In genomic region chr20:33604991-33605370, GRCh38 we compare ENCODE assay signal across 28 cellular contexts. TPM values are rescaled to one million over a fixed set of nuclear protein-coding genes. Genes with fewer than 3 reads are reported as not detected.
DNase-seq lines count a peak whose midpoint lies in the region; ATAC-seq and TF ChIP-seq lines count a peak whose summit lies in the region.
"Had no signal": no experiment of that assay in that cellular context is flagged by ENCODE, and none has a peak within 500 bp of the region (broad histone marks: within the 10 kb centered on the region; RNA-seq: fewer than 3 reads in every experiment).

No MANE protein-coding gene starts in this region.

- no peak overlapping the region for H3K4me3 ChIP-seq in AG10803 (ENCODE audit: low read length)
- no peak overlapping the region for H3K4me3 ChIP-seq in left lung
- H3K4me3 ChIP-seq: A549, GM12878, SJSA1 had no signal

- H3K36me3 Mint-ChIP-seq in activated B cell treated with CpG ODN at 0.5 μM for 24 hours (ENCODE audit: low read depth) (peaks cover 18% of the 10 kb centered on the region), naive B cell (peaks cover 0 to 5% of the 10 kb centered on the region in 2 donors)

- ATAC-seq in activated B cell treated with CpG ODN at 0.5 μM for 24 hours (ENCODE audit: low read depth) (no peak), naive B cell (ENCODE audit: low read depth in 2 of 2) (no peak), left lung (no peak), GM21515 (IDR thresholded peaks at IDR 0.05; ENCODE audit: unreplicated experiment) (no peak)
- ATAC-seq: A549, GM12878 had no signal

- intact Hi-C loops in activated B cell treated with CpG ODN at 0.5 μM for 24 hours (cut with micrococcal nuclease) = loop anchor here (5.0 to 10.0 kb wide), 3 partner anchors 38 to 110 kb away; partner anchors contain the start of gene CBFA2T2
- intact Hi-C loops in left lung (cut with DNase I) = no loop called here

- no peaks in the 10 kb centered on the region for H3K4me1 ChIP-seq in left lung
- H3K4me1 ChIP-seq: A549, SJSA1 had no signal

- peaks cover 75% of the 10 kb centered on the region for H3K4me1 Mint-ChIP-seq in activated B cell treated with CpG ODN at 0.5 μM for 24 hours
- peaks cover 39 to 85% (median 56%) of the 10 kb centered on the region in 3 donors for H3K4me1 Mint-ChIP-seq in naive B cell

- no peak for TF ChIP-seq CTCF in AG10803 (conservative IDR thresholded peaks at IDR 0.05; ENCODE audit: low read length)
- no peak for TF ChIP-seq CTCF in activated B cell treated with CpG ODN at 0.5 μM for 24 hours (IDR thresholded peaks at IDR 0.05)
- TF ChIP-seq CTCF in left lung (IDR thresholded peaks at IDR 0.05) = no peak

- H3K9me3 Mint-ChIP-seq in activated B cell treated with CpG ODN at 0.5 μM for 24 hours (no peaks in the 10 kb centered on the region), naive B cell (no peaks in the 10 kb centered on the region)
- H3K9me3 Mint-ChIP-seq: CD8-positive, alpha-beta memory T cell; HFFc6 had no signal

- no peak overlapping the region for H3K27ac ChIP-seq in left lung
- H3K27ac ChIP-seq: A549, C4-2B, HL-60, SJSA1 had no signal

- H3K27ac Mint-ChIP-seq in activated B cell treated with CpG ODN at 0.5 μM for 24 hours (peak overlapping the region; percentile 53), naive B cell (peak overlapping the region in 4 of 6 donors; percentile 30 to 91 (median 76))
- H3K27ac Mint-ChIP-seq: HFFc6 had no signal

- H3K27me3 ChIP-seq in left lung = no peaks in the 10 kb centered on the region
- H3K27me3 ChIP-seq: SJSA1 had no signal

- H3K4me3 Mint-ChIP-seq in activated B cell treated with CpG ODN at 0.5 μM for 24 hours (no peak overlapping the region), naive B cell (no peak overlapping the region)
- H3K4me3 Mint-ChIP-seq: CD8-positive, alpha-beta memory T cell; HFFc6 had no signal

- DNase-seq in AG10803 (ENCODE audit: low read depth) (peak; percentile 51), GM04504 (ENCODE audit: low read depth) (peak; percentile 7), activated B cell treated with CpG ODN at 0.5 μM for 24 hours (no peak), naive B cell (no peak), left lung (no peak), NCI-H187 treated with DMSO at 0.1 percent for 48 hours (lab: John Stamatoyannopoulos, UW) (no peak), foreskin melanocyte (no peak)
- DNase-seq: AML-193; Calu3; CD8-positive, alpha-beta memory T cell; GDM1; H7; HFFc6; KBM-7; NCI-H1105 treated with DMSO at 0.1 percent for 48 hours; NCI-H2081; NCI-H2171; NCI-H345; NCI-H774; OCI-M1; T-helper 1 cell had no signal

- CTCF ChIA-PET in activated B cell treated with CpG ODN at 0.5 μM for 24 hours (lab: Charles Lee) = no interaction called here

- H3K9me3 ChIP-seq in left lung = no peaks in the 10 kb centered on the region
- H3K9me3 ChIP-seq: A549, SJSA1 had no signal

- H3K27me3 Mint-ChIP-seq in activated B cell treated with CpG ODN at 0.5 μM for 24 hours = no peaks in the 10 kb centered on the region
- H3K27me3 Mint-ChIP-seq in naive B cell = no peaks in the 10 kb centered on the region
- H3K27me3 Mint-ChIP-seq: CD8-positive, alpha-beta memory T cell had no signal

- peaks cover 0 to 12% of the 10 kb centered on the region in 2 donors for H3K36me3 ChIP-seq in left lung

- POLR2A ChIA-PET in activated B cell treated with CpG ODN at 0.5 μM for 24 hours (lab: Charles Lee) = interaction anchor here (0.6 to 2.0 kb wide), 3 partner anchors 50 to 127 kb away, joined by 3 to 6 read pairs (median 4); no protein-coding TSS in a partner anchor

RNA-seq across cellular contexts. Expression of gene C20orf144, which starts 57.1 kb away (rescaled TPM):
- total RNA-seq in activated B cell treated with CpG ODN at 0.5 μM for 24 hours (0.20 and 0.27 TPM in 2 replicates), left lung (under 1 TPM in 1 of 2 donors, not detected in 1; 0.24 TPM)
- polyA plus RNA-seq in naive B cell (ENCODE audit: low read depth in 6 of 6) = not detected
- total RNA-seq: Daoy, H7 had no signal
- polyA plus RNA-seq: CD8-positive, alpha-beta memory T cell had no signal

Comparison
In these comparisons a context has a peak if more than half of its experiments do, and no peak if none do; other contexts are left out.
1. DNase-seq: peak in AG10803 (single experiment) and GM04504 (single experiment); none in activated B cell treated with CpG ODN at 0.5 μM for 24 hours (single experiment), naive B cell (single experiment), left lung (0 of 2), NCI-H187 treated with DMSO at 0.1 percent for 48 hours (single experiment) and foreskin melanocyte (single experiment).